ENCODE assay signal across 8 cellular contexts in the genomic region with DNA sequence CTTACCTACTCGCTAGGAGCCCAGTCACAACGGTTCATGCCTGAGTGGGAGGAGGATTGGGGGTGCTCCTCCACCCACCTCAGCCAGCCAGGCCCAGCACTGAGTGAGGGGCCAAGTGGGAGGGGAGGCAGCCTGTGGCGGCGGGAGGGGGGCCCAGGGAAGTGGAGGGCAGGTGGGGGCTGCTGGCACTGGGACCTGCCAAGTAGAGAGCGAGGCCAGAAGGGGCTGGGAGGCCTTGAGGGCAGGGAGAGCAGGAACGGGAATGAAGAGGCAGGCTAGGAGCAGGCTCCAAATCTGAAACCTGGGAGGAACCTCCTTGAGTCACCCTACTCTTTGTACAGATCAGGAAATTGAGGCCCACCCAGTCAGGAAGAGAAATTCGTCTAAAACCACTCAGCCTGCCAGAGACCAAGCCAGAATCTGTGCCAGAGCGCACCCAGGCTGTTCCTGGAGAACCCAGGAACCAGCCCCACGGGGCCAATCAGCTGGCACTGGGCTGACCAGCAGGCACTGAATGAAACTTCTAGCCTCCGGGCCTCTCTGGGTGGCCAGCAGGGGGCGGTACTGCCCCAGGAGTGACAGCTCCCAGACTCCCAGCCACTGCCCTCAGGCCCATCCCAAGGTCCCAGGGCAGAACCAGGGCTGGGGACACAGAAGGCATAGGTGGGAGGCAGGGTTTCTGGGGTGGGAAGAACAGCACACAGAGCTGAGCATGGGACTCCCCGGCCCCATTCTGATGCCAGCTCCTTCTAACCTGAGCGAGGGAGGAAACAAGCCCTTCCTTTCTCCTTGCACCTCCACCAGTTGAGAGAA. TPM values are rescaled to one million over a fixed set of nuclear protein-coding genes. Genes with fewer than 3 reads are reported as not detected.
DNase-seq lines count a peak whose midpoint lies in the region; FAIRE-seq and TF ChIP-seq lines count a peak whose summit lies in the region.

No MANE protein-coding gene starts in this region.

- H3K9me3 Mint-ChIP-seq in osteocyte (ENCODE audit: unreplicated experiment): no peaks in the 10 kb centered on the region

- H3K79me2 ChIP-seq in Karpas-422 (ENCODE audit: low read length): no peaks in the 10 kb centered on the region

- no peaks in the 10 kb centered on the region for H3K27me3 ChIP-seq in Karpas-422 (ENCODE audit: low read length)

- H3K4me3 Mint-ChIP-seq in osteocyte (ENCODE audit: unreplicated experiment): no peak overlapping the region

- FAIRE-seq in frontal cortex (lab: Jason Lieb, UNC): no peak

- no peaks in the 10 kb centered on the region for H4K20me1 ChIP-seq in Karpas-422 (ENCODE audit: insufficient read depth, low read depth, low read length)

- no peaks in the 10 kb centered on the region for H3K36me3 Mint-ChIP-seq in osteocyte (ENCODE audit: unreplicated experiment)

- H3K36me3 ChIP-seq in Karpas-422 (ENCODE audit: insufficient read depth, low read length): no peaks in the 10 kb centered on the region

- H3K4me1 ChIP-seq in Karpas-422 (ENCODE audit: low read length): peaks cover 48% of the 10 kb centered on the region

- no peak overlapping the region for H2AFZ ChIP-seq in Karpas-422 (ENCODE audit: low read length)

- no peak overlapping the region for H3K27ac ChIP-seq in Karpas-422 (ENCODE audit: low read length)

- no peaks in the 10 kb centered on the region for H3K27me3 Mint-ChIP-seq in osteocyte (ENCODE audit: unreplicated experiment)

- peak; percentile 96 for TF ChIP-seq CTCF in osteocyte (IDR thresholded peaks at IDR 0.05)

- peak; percentile 48 for DNase-seq in NCI-H1436 (lab: John Stamatoyannopoulos, UW)
- DNase-seq in NCI-H1436 treated with DMSO at 0.1 percent for 48 hours (lab: John Stamatoyannopoulos, UW): no peak
- DNase-seq in Karpas-422: peak; percentile 90
- peak; percentile 21 for DNase-seq in SHP77 treated with DMSO at 0.1 percent for 48 hours (lab: John Stamatoyannopoulos, UW)
- DNase-seq in activated gamma-delta T cell treated with anti-CD3 and anti-CD28 coated beads, Interleukin-2, amount 50 U/mL, for 16 hours (ENCODE audit: low read depth): peak; percentile 73
- peak; percentile 88 to 96 for DNase-seq in frontal cortex (ENCODE audit: low spot score in 2 of 2)
- peak; percentile 94 for DNase-seq in osteocyte (ENCODE audit: extremely low spot score, unreplicated experiment)
- peak; percentile 87 for DNase-seq in ureter (ENCODE audit: low spot score)

- no peaks in the 10 kb centered on the region for H3K9me3 ChIP-seq in Karpas-422 (ENCODE audit: low read length)

- no peak overlapping the region for H3K27ac Mint-ChIP-seq in osteocyte (ENCODE audit: unreplicated experiment)

- no peak overlapping the region for H3K4me3 ChIP-seq in Karpas-422 (ENCODE audit: low read length)

- H3K4me1 Mint-ChIP-seq in osteocyte (ENCODE audit: unreplicated experiment): peaks cover 6% of the 10 kb centered on the region

- H3K9me2 ChIP-seq in Karpas-422 (replicated peaks; ENCODE audit: insufficient read depth, low read length): no peaks in the 10 kb centered on the region

- no peak overlapping the region for H3K4me2 ChIP-seq in Karpas-422 (ENCODE audit: low read depth, low read length, poor library complexity, severe bottlenecking)

- H3K9ac ChIP-seq in Karpas-422 (ENCODE audit: low read length): no peak overlapping the region

RNA-seq across cellular contexts. Expression of a gene that starts 14.8 kb away (rescaled TPM):
- not detected in 2 replicates for total RNA-seq in Karpas-422 (2014; rRNA removed; shearing (Covaris generic); ENCODE audit: low replicate concordance)
- total RNA-seq in frontal cortex: not detected
- not detected in 2 replicates for total RNA-seq in osteocyte
- total RNA-seq in ureter: 2.4 TPM

RNA-seq across cellular contexts. Expression of a gene that starts 51.5 kb away (rescaled TPM):
- 41.6 and 49.1 TPM in 2 replicates for total RNA-seq in Karpas-422 (2014; rRNA removed; shearing (Covaris generic); ENCODE audit: low replicate concordance)
- total RNA-seq in frontal cortex (21.6 TPM), osteocyte (0.37 and 0.51 TPM in 2 replicates), ureter (2.2 TPM)
